ENCODE assay signal across 2 cellular contexts in genomic region chr3:157914882-157915281, GRCh38.
TF ChIP-seq lines count a peak whose summit lies in the region.

No MANE protein-coding gene starts in this region.

TF ChIP-seq in IMR-90, 13 proteins besides CTCF, POLR2A, EP300 and RAD21 (continued from another document):
- TF ChIP-seq USF2 (IDR thresholded peaks at IDR 0.05; ENCODE audit: low read depth, low read length), result 0 out of 2 replicates have a peak, but pooled peaks have one; percentile 28

TF ChIP-seq in WTC11, 78 proteins besides CTCF, POLR2A, EP300 and RAD21 (continued from another document):
- peak; percentile 88 for TF ChIP-seq USF1 (CRISPR knock-in tag; IDR thresholded peaks at IDR 0.05)
- TF ChIP-seq USF2 (CRISPR knock-in tag; IDR thresholded peaks at IDR 0.05), result peak; percentile 92
- TF ChIP-seq NFYB (CRISPR knock-in tag; conservative IDR thresholded peaks at IDR 0.05; ENCODE audit: low read depth), result 0 out of 2 replicates have a peak, but pooled peaks have one; percentile 38
